ENCODE assay signal across 9 cellular contexts in genomic region chr21:45102391-45102932, GRCh38. TPM values are rescaled to one million over a fixed set of nuclear protein-coding genes. Genes with fewer than 3 reads are reported as not detected.
DNase-seq lines count a peak whose midpoint lies in the region; ATAC-seq, FAIRE-seq and TF ChIP-seq lines count a peak whose summit lies in the region.
"Had no signal": no experiment of that assay in that cellular context is flagged by ENCODE, and none has a peak within 500 bp of the region (broad histone marks: within the 10 kb centered on the region; RNA-seq: fewer than 3 reads in every experiment).

No MANE protein-coding gene starts in this region.

- H2AFZ ChIP-seq in HepG2 (ENCODE audit: low read length), result no peak overlapping the region

- peaks cover 8% of the 10 kb centered on the region; the same call in 1 of the 2 replicates for H3K4me1 Mint-ChIP-seq in WTC11

- no peaks in the 10 kb centered on the region for H3K27me3 Mint-ChIP-seq in WTC11 (ENCODE audit: low read depth)

- TF ChIP-seq EP300 in HepG2 (IDR thresholded peaks at IDR 0.05; ENCODE audit: low read depth in 2 of 2, low read length in 2 of 2), result no peak
- TF ChIP-seq EP300 in HepG2 (CRISPR knock-in tag; IDR thresholded peaks at IDR 0.05; ENCODE audit: borderline replicate concordance), result no peak

- FAIRE-seq in HepG2 (lab: Jason Lieb, UNC), result no peak

- POLR2A ChIA-PET in HepG2 (lab: Yijun Ruan, JAX), result interaction anchor here (0.5 kb wide), 1 partner anchor 118 kb away, joined by 3 read pairs; no protein-coding TSS in a partner anchor
- POLR2A ChIA-PET in WTC11 (lab: Charles Lee), result interaction anchor here (1.1 kb wide), 1 partner anchor 8 kb away, joined by 3 read pairs; no protein-coding TSS in a partner anchor

- TF ChIP-seq POLR2A in HepG2 (IDR thresholded peaks at IDR 0.05; ENCODE audit: insufficient read depth in 1 of 2, low read depth in 2 of 2, low read length in 2 of 2), result no peak

- no peak overlapping the region for H3K4me3 Mint-ChIP-seq in WTC11

- H4K20me1 ChIP-seq in HepG2 (ENCODE audit: insufficient read depth, low read length), result no peaks in the 10 kb centered on the region

- H3K27me3 ChIP-seq in liver (ENCODE audit: control insufficient read depth in 4 of 4, insufficient read depth in 4 of 4, low read length in 3 of 4), result no peaks in the 10 kb centered on the region
- no peaks in the 10 kb centered on the region for H3K27me3 ChIP-seq in HepG2 (ENCODE audit: control insufficient read depth in 1 of 2, insufficient read depth in 2 of 2, low read length in 2 of 2)
- H3K27me3 ChIP-seq in right cardiac atrium (ENCODE audit: control insufficient read depth, insufficient read depth), result no peaks in the 10 kb centered on the region

- H3K4me1 ChIP-seq in liver (ENCODE audit: control insufficient read depth in 4 of 4, insufficient read depth in 4 of 4, low read length in 3 of 4), result peaks cover 2 to 16% (median 9%) of the 10 kb centered on the region in 4 donors
- no peaks in the 10 kb centered on the region for H3K4me1 ChIP-seq in HepG2 (ENCODE audit: insufficient read depth, low read length)
- H3K4me1 ChIP-seq in right cardiac atrium (ENCODE audit: control insufficient read depth, insufficient read depth, low read length), result peaks cover 21% of the 10 kb centered on the region

- in situ Hi-C loops in HepG2 (cut with HindIII; ENCODE audit: extremely low pct_ligation_motif_present, low pct_unique_long_range_greater_than_20kb), result no loop called here

- no peaks in the 10 kb centered on the region for H3K79me2 ChIP-seq in HepG2 (ENCODE audit: insufficient read depth, low read length)

- H3K36me3 ChIP-seq in liver (ENCODE audit: control insufficient read depth in 4 of 4, insufficient read depth in 3 of 4, low read depth in 1 of 4, low read length in 3 of 4) (no peaks in the 10 kb centered on the region), HepG2 (replicated peaks in 1 of 2; ENCODE audit: control insufficient read depth in 1 of 2, insufficient read depth in 2 of 2, low read length in 2 of 2) (no peaks in the 10 kb centered on the region; a peak in 2 of 5 replicates)

- 51% methylated on average over 2 of the region's 2 CpGs for WGBS in liver
- 74% methylated on average over 1 of the region's 2 CpGs for WGBS in HepG2 (ENCODE audit: low lambda C conversion rate)
- 47% methylated on average over 2 of the region's 2 CpGs for whole genome bisulfite sequencing in right cardiac atrium

- no TSS peak for BruUV-seq in HepG2 (replicated peaks; lab: Mats Ljungman, UMichigan)

- no peak overlapping the region for H3K4me2 ChIP-seq in HepG2 (ENCODE audit: low read depth, low read length)

- peak overlapping the region in 1 of 2 donors; percentile 17 for H3K27ac ChIP-seq in liver (ENCODE audit: low read depth in 1 of 2, low read length in 2 of 2)
- H3K27ac ChIP-seq in HepG2 (ENCODE audit: extremely low read length, insufficient read depth, low read length), result no peak overlapping the region
- H3K27ac ChIP-seq in right cardiac atrium (ENCODE audit: low read length), result peak overlapping the region; percentile 1

- intact Hi-C loops in HepG2 (cut with micrococcal nuclease; ENCODE audit: unreplicated experiment) (no loop called here), right cardiac atrium (cut with DNase I) (no loop called here)

- H3K9ac ChIP-seq in liver (ENCODE audit: low read depth in 1 of 2, low read length in 2 of 2) (no peak overlapping the region), HepG2 (ENCODE audit: insufficient read depth, low read depth, low read length) (no peak overlapping the region)

- H3K36me3 Mint-ChIP-seq in WTC11, result no peaks in the 10 kb centered on the region

- ATAC-seq in HepG2 (no peak), WTC11 (peak; percentile 43), right cardiac atrium (peak; percentile 72), HG02763 (IDR thresholded peaks at IDR 0.05; ENCODE audit: unreplicated experiment) (no peak), GM21528 (IDR thresholded peaks at IDR 0.05; ENCODE audit: low FRiP score, unreplicated experiment) (no peak), GM19395 (IDR thresholded peaks at IDR 0.05; ENCODE audit: unreplicated experiment) (no peak), GM19463 (IDR thresholded peaks at IDR 0.05; ENCODE audit: unreplicated experiment) (no peak)

- H3K4me3 ChIP-seq in liver (ENCODE audit: low read depth in 1 of 3, low read length in 3 of 3) (no peak overlapping the region), HepG2 (replicated peaks in 1 of 3; ENCODE audit: insufficient read depth in 1 of 3, low read depth in 2 of 3, low read length in 3 of 3) (no peak overlapping the region), right cardiac atrium (ENCODE audit: low read length) (no peak overlapping the region)

- peak overlapping the region; percentile 25; the same call in 1 of the 2 replicates for H3K27ac Mint-ChIP-seq in WTC11

- CTCF ChIA-PET in HepG2 (lab: Yijun Ruan, JAX; ENCODE audit: low intra/inter-chr PET ratio, low total read pairs) (no interaction called here), WTC11 (lab: Charles Lee) (interaction anchor here (0.6 to 1.7 kb wide), 9 partner anchors 12 to 153 kb away, joined by 3 to 16 read pairs (median 3); no protein-coding TSS in a partner anchor)

- no peaks in the 10 kb centered on the region for H3K9me3 ChIP-seq in liver (ENCODE audit: control insufficient read depth in 4 of 4, low read length in 3 of 4)
- H3K9me3 ChIP-seq in HepG2 (ENCODE audit: low read length), result no peaks in the 10 kb centered on the region
- no peaks in the 10 kb centered on the region for H3K9me3 ChIP-seq in right cardiac atrium (ENCODE audit: control insufficient read depth, low read length)

- DNase-seq in HepG2 (ENCODE audit: low spot score), result no peak
- DNase-seq in WTC11 (ENCODE audit: low spot score), result no peak
- DNase-seq in right cardiac atrium, result no peak
- DNase-seq: activated CD4-positive, alpha-beta T cell treated with anti-CD3 and anti-CD28 coated beads, Interleukin-2, amount 50 U/mL, for 48 hours had no signal

- TF ChIP-seq RAD21 in liver (IDR thresholded peaks at IDR 0.05) (peak; percentile 14 to 50), HepG2 (CRISPR knock-in tag; IDR thresholded peaks at IDR 0.05) (no peak)

- H3K9me3 Mint-ChIP-seq in WTC11, result no peaks in the 10 kb centered on the region

- TF ChIP-seq CTCF in liver (IDR thresholded peaks at IDR 0.05; ENCODE audit: low read depth, low read length, missing input control) (peak; percentile 30), HepG2 (CRISPR knock-in tag; IDR thresholded peaks at IDR 0.05) (no peak), WTC11 (IDR thresholded peaks at IDR 0.05) (no peak)

TF ChIP-seq in liver, 16 proteins besides CTCF, POLR2A, EP300 and RAD21 (continues in another document):
- TF ChIP-seq EGR1 (IDR thresholded peaks at IDR 0.05; ENCODE audit: low read depth in 2 of 2) (no peak), MAX (IDR thresholded peaks at IDR 0.05) (no peak), JUND (IDR thresholded peaks at IDR 0.05) (no peak), SP1 (IDR thresholded peaks at IDR 0.05) (no peak)

TF ChIP-seq in HepG2, 621 proteins besides CTCF, POLR2A, EP300 and RAD21 (continues in another document):
- TF ChIP-seq SNRNP70 (IDR thresholded peaks at IDR 0.05; ENCODE audit: low read depth, low read length), result no peak
- TF ChIP-seq EED (CRISPR knock-in tag; IDR thresholded peaks at IDR 0.05), result no peak
- TF ChIP-seq HNF4G (IDR thresholded peaks at IDR 0.05; ENCODE audit: borderline replicate concordance, low read depth, low read length), result no peak
- TF ChIP-seq HNF4G (CRISPR knock-in tag; IDR thresholded peaks at IDR 0.05; ENCODE audit: borderline replicate concordance, low read depth), result no peak
- no peak for TF ChIP-seq BRCA1 (CRISPR knock-in tag; IDR thresholded peaks at IDR 0.05)

TF ChIP-seq in WTC11, 78 proteins besides CTCF, POLR2A, EP300 and RAD21:
- no peak for TF ChIP-seq FOXP1 (CRISPR knock-in tag; IDR thresholded peaks at IDR 0.05; ENCODE audit: borderline replicate concordance)
- no peak for TF ChIP-seq ERG (CRISPR knock-in tag; IDR thresholded peaks at IDR 0.05)

RNA-seq across cellular contexts. Expression of gene ADARB1, which starts 28.1 kb away (rescaled TPM):
- total RNA-seq in liver, result 1 to 10 TPM; 3.1 to 7.8 TPM
- polyA plus RNA-seq in liver, result 1 to 10 TPM; 1.6 to 2.6 TPM
- total RNA-seq in HepG2 (2016; rRNA removed; fragmentation: Illumina TruSeq; extraction: Trizol), result 9.2 and 10.0 TPM in 2 replicates
- 28.7 and 30.2 TPM in 2 replicates for total RNA-seq in HepG2 (2016; cell fraction: cytosol; rRNA removed; fragmentation: Illumina TruSeq; extraction: Trizol; ENCODE audit: low read depth)
- total RNA-seq in HepG2 (2016; cell fraction: insoluble cytoplasmic fraction; rRNA removed; fragmentation: Illumina TruSeq; extraction: Trizol), result 7.9 and 11.7 TPM in 2 replicates
- total RNA-seq in HepG2 (2016; cell fraction: membrane; rRNA removed; fragmentation: Illumina TruSeq; extraction: Trizol), result 20.0 and 20.9 TPM in 2 replicates
- 8.5 and 10.4 TPM in 2 replicates for total RNA-seq in HepG2 (2016; cell fraction: nucleus; rRNA removed; fragmentation: Illumina TruSeq; extraction: Trizol)
- 6.6 and 7.1 TPM in 2 replicates for polyA plus RNA-seq in HepG2 (2011; rRNA removed)
- 4.2 and 4.4 TPM in 2 replicates for polyA plus RNA-seq in HepG2 (2011; cell fraction: cytosol; rRNA removed)
- polyA plus RNA-seq in HepG2 (2011; cell fraction: nucleus; rRNA removed), result 22.2 and 26.9 TPM in 2 replicates
- 5.3 and 7.8 TPM in 2 replicates for polyA plus RNA-seq in HepG2 (2012)
- 5.5 and 7.0 TPM in 2 replicates for polyA plus RNA-seq in HepG2 (2016; cell fraction: cytosol; fragmentation: Illumina TruSeq; extraction: Trizol; ENCODE audit: low read depth)
- 6.8 and 8.6 TPM in 2 replicates for polyA plus RNA-seq in HepG2 (2016; cell fraction: insoluble cytoplasmic fraction; fragmentation: Illumina TruSeq; extraction: Trizol; ENCODE audit: low read depth)
- 6.8 and 9.8 TPM in 2 replicates for polyA plus RNA-seq in HepG2 (2016; cell fraction: membrane; fragmentation: Illumina TruSeq; extraction: Trizol; ENCODE audit: low read depth)
- 23.5 and 27.1 TPM in 2 replicates for polyA plus RNA-seq in HepG2 (2016; cell fraction: nucleus; fragmentation: Illumina TruSeq; extraction: Trizol; ENCODE audit: insufficient read depth, low read depth)
- polyA minus RNA-seq in HepG2 (2011; rRNA and poly(A)+ RNA removed; ENCODE audit: low replicate concordance), result 15.4 and 123 TPM in 2 replicates
- polyA minus RNA-seq in HepG2 (2011; cell fraction: cytosol; rRNA and poly(A)+ RNA removed), result 7.9 and 8.5 TPM in 2 replicates
- polyA minus RNA-seq in HepG2 (2011; cell fraction: nucleus; rRNA and poly(A)+ RNA removed), result 16.2 and 17.0 TPM in 2 replicates
- 12.8 to 15.1 TPM (median 14.6 TPM) in 3 replicates for total RNA-seq in WTC11 (2021)
- total RNA-seq in right cardiac atrium, result 10 to 100 TPM; 16.9 to 23.8 (median 19.4) TPM
- 9.1 TPM for polyA plus RNA-seq in right cardiac atrium

Comparison
In these comparisons a context has a peak if more than half of its experiments do, and no peak if none do; other contexts are left out.
1. ATAC-seq: peak in WTC11 (single experiment) and right cardiac atrium (2 of 2); none in HepG2 (single experiment), HG02763 (single experiment), GM21528 (single experiment), GM19395 (single experiment) and GM19463 (single experiment).